Comparison of ENCODE assay signal across 25 cellular contexts in the genomic region with DNA sequence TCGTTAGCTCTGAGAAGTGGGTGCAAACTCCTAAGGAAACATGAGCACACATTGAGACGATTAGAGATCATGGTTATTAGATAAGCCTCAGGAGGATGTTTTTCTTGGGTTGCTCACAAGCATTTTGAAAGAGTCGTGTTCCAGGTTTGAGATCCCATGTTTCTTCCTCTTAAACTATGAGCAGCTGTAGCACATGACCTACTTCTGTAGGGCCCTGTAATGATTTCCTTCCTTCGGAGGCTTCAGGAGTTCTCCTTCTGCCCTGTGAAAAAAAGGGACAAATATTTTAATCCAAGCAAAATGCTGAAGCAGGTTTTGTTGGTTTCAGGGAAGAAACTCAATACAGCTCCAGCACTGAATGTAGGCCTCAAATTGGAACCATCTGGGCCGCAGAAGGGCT.
"Had no signal": no experiment of that assay in that cellular context is flagged by ENCODE, and none has a peak within 500 bp of the region (broad histone marks: within the 10 kb centered on the region; RNA-seq: fewer than 3 reads in every experiment).

No MANE protein-coding gene starts in this region.

- H3K9me3 ChIP-seq: SJSA1, SK-N-SH had no signal

- H3K36me3 ChIP-seq: SJSA1 had no signal

- DNase-seq: IMR-90, Kasumi-1, MM.1S, MV-4-11, NCI-H1092, NCI-H1105 treated with DMSO at 0.1 percent for 48 hours, NCI-H1417 treated with DMSO at 0.1 percent for 48 hours, NCI-H146, NCI-H1694 treated with DMSO at 0.1 percent for 48 hours, NCI-H1930, NCI-H2081, NCI-H2107, NCI-H2227 treated with DMSO at 0.1 percent for 48 hours, NCI-H524, NCI-H526 treated with DMSO at 0.1 percent for 48 hours, NCI-H748 treated with DMSO at 0.1 percent for 48 hours, Right ventricle myocardium superior, RPMI8226, SIG-M5, SK-N-SH, SW 1271, T-cell had no signal

- H3K4me3 ChIP-seq: SJSA1 had no signal

- H3K27ac Mint-ChIP-seq: T-cell had no signal

- H3K4me2 ChIP-seq: KMS-11, SK-N-SH had no signal

- H3K4me3 Mint-ChIP-seq: T-cell had no signal

- H3K9ac ChIP-seq: KMS-11, SK-N-SH had no signal

- H3K27ac ChIP-seq: KMS-11, SJSA1 had no signal

- ATAC-seq: HepG2, T-cell had no signal

- H3K36me3 Mint-ChIP-seq: T-cell had no signal

- H3K4me1 ChIP-seq: SJSA1 had no signal

- H3K9me3 Mint-ChIP-seq: T-cell had no signal
